Comparison of ENCODE assay signal across 15 cellular contexts in the genomic region with DNA sequence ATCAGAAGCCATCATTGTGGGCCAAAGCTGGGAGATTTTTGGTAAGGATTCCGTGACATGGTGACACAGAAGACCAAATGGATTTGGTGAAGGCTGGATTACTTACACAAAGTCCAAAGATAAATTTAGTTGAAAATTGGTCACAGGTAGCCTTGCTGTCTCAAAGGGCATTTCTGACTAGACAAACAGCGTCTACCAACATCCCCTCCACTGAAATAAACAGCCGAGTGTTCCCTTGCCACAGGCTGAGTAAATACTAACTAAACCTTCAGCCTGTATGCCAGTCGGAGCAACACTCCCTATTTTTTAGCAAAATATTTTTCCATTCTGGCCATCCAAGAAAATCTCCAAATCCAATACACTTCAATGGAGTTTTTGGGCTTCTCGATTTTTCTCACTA.
DNase-seq lines count a peak whose midpoint lies in the region; ATAC-seq and TF ChIP-seq lines count a peak whose summit lies in the region.
"Had no signal": no experiment of that assay in that cellular context is flagged by ENCODE, and none has a peak within 500 bp of the region (broad histone marks: within the 10 kb centered on the region; RNA-seq: fewer than 3 reads in every experiment).

No MANE protein-coding gene starts in this region.

- H2BK5ac ChIP-seq in trophoblast cell (ENCODE audit: low read depth, low read length, poor library complexity), result no peak overlapping the region

- H4K91ac ChIP-seq in trophoblast cell (ENCODE audit: low read depth, low read length), result no peak overlapping the region

- TF ChIP-seq CTCF in Caco-2 (IDR thresholded peaks at IDR 0.05; ENCODE audit: insufficient read depth in 1 of 2, low read depth in 1 of 2, low read length in 1 of 2, severe bottlenecking in 1 of 2, unreplicated experiment in 1 of 2) (no peak), colonic mucosa (IDR thresholded peaks at IDR 0.05) (no peak), right lobe of liver (IDR thresholded peaks at IDR 0.05) (no peak)

- H3K27me3 Mint-ChIP-seq in Caco-2 (ENCODE audit: insufficient read depth, unreplicated experiment), result no peaks in the 10 kb centered on the region

- no peak overlapping the region for H3K14ac ChIP-seq in trophoblast cell (ENCODE audit: low read length)

- H4K12ac ChIP-seq in trophoblast cell (ENCODE audit: low read depth, low read length), result no peak overlapping the region

- H3K4ac ChIP-seq in trophoblast cell (ENCODE audit: low read depth, low read length), result no peak overlapping the region

- H2BK120ac ChIP-seq in trophoblast cell (ENCODE audit: insufficient read depth, low read length, poor library complexity), result no peak overlapping the region

- no peak overlapping the region for H2AK5ac ChIP-seq in trophoblast cell (ENCODE audit: low read length)

- POLR2A ChIA-PET in Caco-2 (lab: Charles Lee), result no interaction called here

- peak overlapping the region in 1 of 2 donors; percentile 30 for H3K9ac ChIP-seq in colonic mucosa (ENCODE audit: low read depth in 2 of 2, low read length in 2 of 2)
- no peak overlapping the region for H3K9ac ChIP-seq in trophoblast cell (ENCODE audit: low read length)

- CTCF ChIA-PET in Caco-2 (lab: Charles Lee), result no interaction called here

- no peak overlapping the region for H3K4me3 ChIP-seq in Caco-2 (ENCODE audit: low read depth, low read length)
- no peak overlapping the region for H3K4me3 ChIP-seq in colonic mucosa
- H3K4me3 ChIP-seq in right lobe of liver, result no peak overlapping the region
- H3K4me3 ChIP-seq in trophoblast cell (ENCODE audit: low read depth, low read length), result no peak overlapping the region
- H3K4me3 ChIP-seq: HAP-1 had no signal

- no peaks in the 10 kb centered on the region for H3K79me2 ChIP-seq in trophoblast cell (ENCODE audit: control insufficient read depth, insufficient read depth, low read length, poor library complexity)

- intact Hi-C loops in Caco-2 (cut with micrococcal nuclease; ENCODE audit: unreplicated experiment), result loop anchor here (2.0 kb wide), 1 partner anchor 58 kb away; no protein-coding TSS in a partner anchor
- intact Hi-C loops in colonic mucosa (cut with DNase I), result loop anchor here (5.0 kb wide), 1 partner anchor 52 kb away; no protein-coding TSS in a partner anchor
- intact Hi-C loops in right lobe of liver (cut with DNase I), result no loop called here

- peaks cover 27% of the 10 kb centered on the region for H3K4me1 Mint-ChIP-seq in Caco-2 (ENCODE audit: low read depth, unreplicated experiment)

- H2BK12ac ChIP-seq in trophoblast cell (ENCODE audit: low read length), result peak overlapping the region; percentile 51

- no peak overlapping the region for H2AFZ ChIP-seq in trophoblast cell (ENCODE audit: insufficient read depth, low read length, poor library complexity)

- peak; percentile 81 to 91 (median 86) for ATAC-seq in right lobe of liver
- no peak for ATAC-seq in GM18502 (IDR thresholded peaks at IDR 0.05; ENCODE audit: poor library complexity, unreplicated experiment)
- ATAC-seq in HG03469 (IDR thresholded peaks at IDR 0.05; ENCODE audit: unreplicated experiment), result no peak
- ATAC-seq: CD8-positive, alpha-beta T cell had no signal

- H3K27me3 ChIP-seq in Caco-2 (replicated peaks; ENCODE audit: control insufficient read depth, insufficient read depth, low read length) (no peaks in the 10 kb centered on the region), colonic mucosa (no peaks in the 10 kb centered on the region), right lobe of liver (no peaks in the 10 kb centered on the region), trophoblast cell (ENCODE audit: insufficient read depth, low read length) (no peaks in the 10 kb centered on the region)

- H3K9me3 ChIP-seq in Caco-2 (no peaks in the 10 kb centered on the region), colonic mucosa (no peaks in the 10 kb centered on the region), right lobe of liver (no peaks in the 10 kb centered on the region), trophoblast cell (ENCODE audit: insufficient read depth, low read depth, low read length) (no peaks in the 10 kb centered on the region)
- H3K9me3 ChIP-seq: HAP-1 had no signal

- H3K23ac ChIP-seq in trophoblast cell (ENCODE audit: low read length), result no peak overlapping the region

- no peak overlapping the region for H3K18ac ChIP-seq in trophoblast cell (ENCODE audit: low read length)

- no peak overlapping the region for H3K4me3 Mint-ChIP-seq in Caco-2 (ENCODE audit: unreplicated experiment)
- H3K4me3 Mint-ChIP-seq: CD14-positive monocyte; CD8-positive, alpha-beta T cell had no signal

- WGBS in right lobe of liver (ENCODE audit: insufficient coverage, low coverage, low lambda C conversion rate, missing lambda C conversion rate), result 30% methylated on average over 5 of the region's 5 CpGs
- no CpG with 5 or more reads among the region's 5 CpGs for WGBS in trophoblast cell (ENCODE audit: extremely low coverage, insufficient coverage, insufficient read length)

- peaks cover 41% of the 10 kb centered on the region for H3K4me1 ChIP-seq in Caco-2
- H3K4me1 ChIP-seq in colonic mucosa, result no peaks in the 10 kb centered on the region
- H3K4me1 ChIP-seq in right lobe of liver, result peaks cover 0 to 26% (median 13%) of the 10 kb centered on the region in 4 donors
- peaks cover 3 to 17% of the 10 kb centered on the region in 2 experiments for H3K4me1 ChIP-seq in trophoblast cell (ENCODE audit: control insufficient read depth in 1 of 2, insufficient read depth in 2 of 2, low read length in 2 of 2)
- H3K4me1 ChIP-seq: HAP-1 had no signal

- H3K36me3 Mint-ChIP-seq in Caco-2 (ENCODE audit: insufficient read depth, unreplicated experiment), result no peaks in the 10 kb centered on the region
- H3K36me3 Mint-ChIP-seq: CD14-positive monocyte; CD8-positive, alpha-beta T cell had no signal

- TF ChIP-seq POLR2A in right lobe of liver (IDR thresholded peaks at IDR 0.05), result no peak

- H3K4me2 ChIP-seq in trophoblast cell (ENCODE audit: low read length), result no peak overlapping the region

- H4K8ac ChIP-seq in trophoblast cell (ENCODE audit: low read depth, low read length), result no peak overlapping the region

- peaks cover 3% of the 10 kb centered on the region for H3K79me1 ChIP-seq in trophoblast cell (ENCODE audit: low read length)

- peak overlapping the region; percentile 88 for H3K27ac Mint-ChIP-seq in Caco-2 (ENCODE audit: unreplicated experiment)
- H3K27ac Mint-ChIP-seq: CD14-positive monocyte; CD8-positive, alpha-beta T cell had no signal

- DNase-seq in Caco-2 (no peak), colonic mucosa (no peak), right lobe of liver (peak in 1 of 3 donors; percentile 70), trophoblast cell (no peak), RPMI8226 (no peak)
- DNase-seq in activated CD4-positive, alpha-beta T cell treated with anti-CD3 and anti-CD28 coated beads, Interleukin-2, amount 50 U/mL, for 1 hour, result no peak
- DNase-seq: CD8-positive, alpha-beta T cell; COR-L47; DND-41; GF-D8; GOT3 had no signal

- H3K36me3 ChIP-seq in Caco-2 (ENCODE audit: control insufficient read depth, insufficient read depth, low read length) (no peaks in the 10 kb centered on the region), colonic mucosa (no peaks in the 10 kb centered on the region), right lobe of liver (no peaks in the 10 kb centered on the region), trophoblast cell (ENCODE audit: control insufficient read depth in 1 of 2, insufficient read depth in 2 of 2, low read length in 2 of 2) (no peaks in the 10 kb centered on the region)
- H3K36me3 ChIP-seq: HAP-1 had no signal

- no peaks in the 10 kb centered on the region for H3K9me3 Mint-ChIP-seq in Caco-2 (ENCODE audit: unreplicated experiment)
- H3K9me3 Mint-ChIP-seq: CD14-positive monocyte; CD8-positive, alpha-beta T cell had no signal

- BruUV-seq in Caco-2 (replicated peaks; lab: Mats Ljungman, UMichigan), result TSS peak; percentile 86

- H3K27ac ChIP-seq in colonic mucosa (peak overlapping the region; percentile 66), right lobe of liver (peak overlapping the region; percentile 3 to 85 (median 70)), trophoblast cell (ENCODE audit: low read depth, low read length) (peak overlapping the region; percentile 39)

Comparison
In these comparisons a context has a peak if more than half of its experiments do, and no peak if none do; other contexts are left out.
1. ATAC-seq: peak in right lobe of liver (4 of 4); none in GM18502 (single experiment) and HG03469 (single experiment).
2. intact Hi-C loops: an anchor here in Caco-2 (2.0 kb wide) and colonic mucosa (5.0 kb wide); none called in right lobe of liver.
3. Peak in every context shown above with its lines, with median percentiles within 50 percentile points of each other: H3K27ac ChIP-seq.